19 cellular contexts compared by ENCODE assay signal in the genomic region with DNA sequence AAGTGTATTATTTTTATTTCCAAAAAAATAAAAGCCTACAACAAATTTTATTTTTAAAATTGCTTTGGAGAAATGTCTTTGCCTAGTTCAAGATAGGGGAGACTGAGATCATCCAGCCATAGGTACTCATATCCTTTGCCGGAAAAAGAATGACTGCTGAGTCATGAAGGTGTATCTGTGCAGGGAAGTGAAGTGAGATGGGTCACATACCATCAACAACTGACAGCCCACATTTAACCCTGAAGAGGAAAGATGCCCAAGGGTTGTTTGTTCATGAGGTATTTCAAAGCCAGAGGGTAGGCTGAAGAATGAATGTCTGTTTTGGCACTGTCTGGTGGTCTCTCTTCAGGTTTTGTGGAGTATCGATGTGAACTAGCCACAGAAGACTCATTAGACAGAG.
DNase-seq lines count a peak whose midpoint lies in the region; ATAC-seq and TF ChIP-seq lines count a peak whose summit lies in the region.
"Had no signal": no experiment of that assay in that cellular context is flagged by ENCODE, and none has a peak within 500 bp of the region (broad histone marks: within the 10 kb centered on the region; RNA-seq: fewer than 3 reads in every experiment).

No MANE protein-coding gene starts in this region.

- no peak overlapping the region for H4K8ac ChIP-seq in mesendoderm (ENCODE audit: low read depth, low read length)

- H3K36me3 Mint-ChIP-seq in effector memory CD8-positive, alpha-beta T cell (ENCODE audit: insufficient read depth), result no peaks in the 10 kb centered on the region
- H3K36me3 Mint-ChIP-seq in CD8-positive, alpha-beta T cell, result no peaks in the 10 kb centered on the region

- no CpG with 5 or more reads among the region's 2 CpGs for whole genome bisulfite sequencing in mesendoderm (ENCODE audit: extremely low coverage, insufficient coverage, low lambda C conversion rate)

- H3K4me1 Mint-ChIP-seq in effector memory CD8-positive, alpha-beta T cell (ENCODE audit: low read depth in 2 of 2), result peaks cover 0 to 2% of the 10 kb centered on the region in 2 donors
- peaks cover 7% of the 10 kb centered on the region for H3K4me1 Mint-ChIP-seq in CD8-positive, alpha-beta T cell (ENCODE audit: low read depth)

- H3K27ac Mint-ChIP-seq in effector memory CD8-positive, alpha-beta T cell, result no peak overlapping the region
- no peak overlapping the region for H3K27ac Mint-ChIP-seq in CD8-positive, alpha-beta T cell
- H3K27ac Mint-ChIP-seq: CD4-positive, alpha-beta memory T cell; HFFc6; IgD-negative memory B cell had no signal

- H4K5ac ChIP-seq in mesendoderm (ENCODE audit: low read length), result no peak overlapping the region

- no peaks in the 10 kb centered on the region for H3K27me3 ChIP-seq in mesendoderm (ENCODE audit: insufficient read depth, low read length, poor library complexity)
- no peaks in the 10 kb centered on the region for H3K27me3 ChIP-seq in CD8-positive, alpha-beta T cell (ENCODE audit: insufficient read depth, low read length)
- H3K27me3 ChIP-seq: BLaER1 had no signal

- H3K4me2 ChIP-seq in mesendoderm (ENCODE audit: low read length), result no peak overlapping the region
- H3K4me2 ChIP-seq: A549, BLaER1 had no signal

- no peaks in the 10 kb centered on the region for H3K79me1 ChIP-seq in mesendoderm (ENCODE audit: low read length)

- H3K27me3 Mint-ChIP-seq in effector memory CD8-positive, alpha-beta T cell, result peaks cover 22 to 27% of the 10 kb centered on the region in 2 donors
- peaks cover 8% of the 10 kb centered on the region for H3K27me3 Mint-ChIP-seq in CD8-positive, alpha-beta T cell (ENCODE audit: low read depth)

- H3K4me3 ChIP-seq in epithelial cell of esophagus (ENCODE audit: low read length) (no peak overlapping the region), mesendoderm (ENCODE audit: low read length) (no peak overlapping the region)
- H3K4me3 ChIP-seq in CD8-positive, alpha-beta T cell (ENCODE audit: low read depth, low read length), result no peak overlapping the region
- H3K4me3 ChIP-seq: A549, BLaER1 had no signal

- no peak for TF ChIP-seq CTCF in epithelial cell of esophagus (IDR thresholded peaks at IDR 0.05; ENCODE audit: insufficient read depth, low read depth, low read length, missing control alignments)
- TF ChIP-seq CTCF in CD8-positive, alpha-beta T cell (IDR thresholded peaks at IDR 0.05), result no peak

- H3K79me2 ChIP-seq in mesendoderm (ENCODE audit: control insufficient read depth, insufficient read depth, low read length), result no peaks in the 10 kb centered on the region

- no peak for ATAC-seq in effector memory CD8-positive, alpha-beta T cell (replicated peaks)
- no peak for ATAC-seq in CD8-positive, alpha-beta T cell
- ATAC-seq: A549 had no signal

- no peaks in the 10 kb centered on the region for H3K4me1 ChIP-seq in mesendoderm (ENCODE audit: control insufficient read depth, low read depth, low read length)
- H3K4me1 ChIP-seq in CD8-positive, alpha-beta T cell (ENCODE audit: insufficient read depth, low read length), result no peaks in the 10 kb centered on the region
- H3K4me1 ChIP-seq: A549, BLaER1 had no signal

- POLR2A ChIA-PET in CD8-positive, alpha-beta T cell (lab: Charles Lee), result no interaction called here

- H3K4ac ChIP-seq in mesendoderm (ENCODE audit: low read depth, low read length), result no peak overlapping the region

- DNase-seq in DMS53 treated with DMSO at 0.1 percent for 48 hours (lab: John Stamatoyannopoulos, UW; ENCODE audit: unreplicated experiment) (peak; percentile 17), NCI-H226 (peak; percentile 16), epithelial cell of esophagus (ENCODE audit: low read depth) (peak; percentile 86), mesendoderm (peak; percentile 28), NCI-H1694 (lab: John Stamatoyannopoulos, UW) (no peak), HUDEP-2 (lab: John Stamatoyannopoulos, UW; ENCODE audit: unreplicated experiment in 76 of 76) (no peak)
- DNase-seq in effector memory CD8-positive, alpha-beta T cell, result no peak
- DNase-seq in CD8-positive, alpha-beta T cell, result no peak
- DNase-seq: CD4-positive, alpha-beta memory T cell; DND-41; HFFc6; Kasumi-1; NCI-H1092 treated with DMSO at 0.1 percent for 48 hours; NCI-H510A; NCI-H774; OCI-M1 had no signal

- H3K27ac ChIP-seq in mesendoderm (ENCODE audit: low read depth, low read length), result no peak overlapping the region
- no peak overlapping the region for H3K27ac ChIP-seq in CD8-positive, alpha-beta T cell (ENCODE audit: low read depth, low read length)
- H3K27ac ChIP-seq: A549, BLaER1 had no signal

- H2BK5ac ChIP-seq in mesendoderm (ENCODE audit: low read length), result no peak overlapping the region

- intact Hi-C loops in CD8-positive, alpha-beta T cell (cut with DNase I, micrococcal nuclease), result no loop called here

- H2BK120ac ChIP-seq in mesendoderm (ENCODE audit: low read depth, low read length), result peak overlapping the region; percentile 9

- H3K9me3 Mint-ChIP-seq in effector memory CD8-positive, alpha-beta T cell, result no peaks in the 10 kb centered on the region
- H3K9me3 Mint-ChIP-seq in CD8-positive, alpha-beta T cell, result peaks cover 2% of the 10 kb centered on the region
- H3K9me3 Mint-ChIP-seq: HFFc6 had no signal

- H3K9ac ChIP-seq in mesendoderm (ENCODE audit: low read length), result no peak overlapping the region
- H3K9ac ChIP-seq: BLaER1 had no signal

- H3K4me3 Mint-ChIP-seq in effector memory CD8-positive, alpha-beta T cell, result no peak overlapping the region
- no peak overlapping the region for H3K4me3 Mint-ChIP-seq in CD8-positive, alpha-beta T cell
- H3K4me3 Mint-ChIP-seq: CD4-positive, alpha-beta memory T cell; HFFc6; IgD-negative memory B cell had no signal

- H3K23ac ChIP-seq in mesendoderm (ENCODE audit: low read length), result no peak overlapping the region

- no peaks in the 10 kb centered on the region for H3K9me3 ChIP-seq in CD8-positive, alpha-beta T cell (ENCODE audit: low read length)
- H3K9me3 ChIP-seq: A549, BLaER1 had no signal

- H2AK5ac ChIP-seq in mesendoderm (ENCODE audit: low read length), result no peak overlapping the region

- H3K36me3 ChIP-seq in mesendoderm (ENCODE audit: control insufficient read depth, insufficient read depth, low read length), result no peaks in the 10 kb centered on the region
- no peaks in the 10 kb centered on the region for H3K36me3 ChIP-seq in CD8-positive, alpha-beta T cell (ENCODE audit: insufficient read depth, low read length)
- H3K36me3 ChIP-seq: BLaER1 had no signal

- H2BK15ac ChIP-seq in mesendoderm (replicated peaks; ENCODE audit: low read depth), result no peak overlapping the region

- CTCF ChIA-PET in CD8-positive, alpha-beta T cell (lab: Charles Lee), result no interaction called here

- H3K56ac ChIP-seq in mesendoderm (ENCODE audit: low read length), result no peak overlapping the region

- no peak overlapping the region for H3K18ac ChIP-seq in mesendoderm (ENCODE audit: low read length)

Comparison
In these comparisons a context has a peak if more than half of its experiments do, and no peak if none do; other contexts are left out.
1. DNase-seq: peak in DMS53 treated with DMSO at 0.1 percent for 48 hours (single experiment), NCI-H226 (single experiment), epithelial cell of esophagus (single experiment) and mesendoderm (single experiment); none in effector memory CD8-positive, alpha-beta T cell (0 of 3), CD8-positive, alpha-beta T cell (0 of 7), NCI-H1694 (single experiment) and HUDEP-2 (0 of 76).